ENCODE assay signal across 28 cellular contexts in genomic region chr3:176570992-176571391, GRCh38.
"Had no signal": no experiment of that assay in that cellular context is flagged by ENCODE, and none has a peak within 500 bp of the region (broad histone marks: within the 10 kb centered on the region; RNA-seq: fewer than 3 reads in every experiment).

No MANE protein-coding gene starts in this region.

- H3K4me3 ChIP-seq: stomach, suprapubic skin, testis, thoracic aorta, thyroid gland, tibial artery, tibial nerve, transverse colon, upper lobe of left lung, upper lobe of right lung, uterus, vagina had no signal

- H3K27me3 Mint-ChIP-seq: stimulated activated memory B cell treated with anti-CD40 and anti-IgM and Interleukin-4, amounts not matched to agents 10 μg/mL and 1 μg/mL and 100 μg/mL, for 72 hours; stimulated activated naive B cell treated with anti-CD40 and anti-IgM and Interleukin-4, amounts not matched to agents 10 μg/mL and 1 μg/mL and 100 μg/mL, for 72 hours; stimulated activated naive CD8-positive, alpha-beta T cell treated with anti-CD3 and anti-CD28 coated beads, Interleukin-15, amount 100 ng/mL, for 72 hours; stimulated activated naive CD8-positive, alpha-beta T cell treated with anti-CD3 and anti-CD28 coated beads, Interleukin-15, Interleukin-2, amounts not matched to agents 100 ng/mL and 50 ng/mL, for 24 hours; type B pancreatic cell had no signal

- DNase-seq: stimulated activated CD4-positive, alpha-beta T cell treated with anti-CD3 and anti-CD28 coated beads, Interleukin-2, amount 100 ng/mL, for 48 hours; stimulated activated CD4-positive, alpha-beta T cell treated with anti-CD3 and anti-CD28 coated beads, Interleukin-4, amount 100 ng/mL, for 1 hour; stimulated activated CD4-positive, alpha-beta T cell treated with anti-CD3 and anti-CD28 coated beads, Interleukin-4, amount 100 ng/mL, for 24 hours; stimulated activated CD4-positive, alpha-beta T cell treated with anti-CD3 and anti-CD28 coated beads, Interleukin-4, amount 100 ng/mL, for 4 hours; stimulated activated CD8-positive, alpha-beta memory T cell treated with anti-CD3 and anti-CD28 coated beads, Interleukin-4, amount 100 ng/mL, for 48 hours; stimulated activated naive B cell treated with anti-CD40 and anti-IgM and Interleukin-4, amounts not matched to agents 10 μg/mL and 1 μg/mL and 100 μg/mL, for 72 hours; stimulated activated naive CD4-positive, alpha-beta T cell; stimulated activated naive CD4-positive, alpha-beta T cell treated with Interleukin-2 at 50 U/mL for 16 hours; stimulated activated naive CD8-positive, alpha-beta T cell treated with anti-CD3 and anti-CD28 coated beads, Interleukin-15, amount 100 ng/mL, for 72 hours; stimulated activated naive CD8-positive, alpha-beta T cell treated with anti-CD3 and anti-CD28 coated beads, Interleukin-15, Interleukin-2, amounts not matched to agents 100 U/mL and 50 U/mL, for 24 hours; stomach; substantia nigra; testis; thyroid gland; tibial artery; transverse colon; trophoblast cell; upper lobe of left lung; upper lobe of right lung; uterus had no signal

- H3K36me3 ChIP-seq: stomach, suprapubic skin, thoracic aorta, thyroid gland, tibial artery, tibial nerve, transverse colon, upper lobe of left lung, upper lobe of right lung, uterus, vagina had no signal

- H3K27ac ChIP-seq: stomach, suprapubic skin, testis, thoracic aorta, thyroid gland, tibial artery, tibial nerve, transverse colon, upper lobe of left lung, upper lobe of right lung, uterus, vagina had no signal

- H3K27me3 ChIP-seq: stomach, suprapubic skin, testis, thyroid gland, tibial artery, tibial nerve, transverse colon, upper lobe of left lung, upper lobe of right lung, uterus, vagina had no signal

- ATAC-seq: stimulated activated effector memory CD8-positive, alpha-beta T cell treated with anti-CD3 and anti-CD28 coated beads, Interleukin-12 subunit alpha, Interleukin-12 subunit beta, amount 100 ng/mL, for 72 hours; stimulated activated memory B cell treated with anti-CD40 and anti-IgM and Interleukin-4, amounts not matched to agents 10 μg/mL and 1 μg/mL and 100 μg/mL, for 72 hours; stimulated activated naive B cell treated with anti-CD40 and anti-IgM and Interleukin-4, amounts not matched to agents 10 μg/mL and 1 μg/mL and 100 μg/mL, for 72 hours; stimulated activated naive CD8-positive, alpha-beta T cell treated with anti-CD3 and anti-CD28 coated beads, Interleukin-15, amount 100 ng/mL, for 72 hours; stimulated activated naive CD8-positive, alpha-beta T cell treated with anti-CD3 and anti-CD28 coated beads, Interleukin-15, Interleukin-2, amounts not matched to agents 100 U/mL and 50 U/mL, for 24 hours; upper lobe of right lung had no signal

- H3K9me3 ChIP-seq: stomach, suprapubic skin, testis, thoracic aorta, thyroid gland, tibial artery, tibial nerve, transverse colon, upper lobe of left lung, upper lobe of right lung, uterus, vagina had no signal

- H3K4me3 Mint-ChIP-seq: stimulated activated effector memory CD8-positive, alpha-beta T cell treated with anti-CD3 and anti-CD28 coated beads, Interleukin-12 subunit alpha, Interleukin-12 subunit beta, amount 100 ng/mL, for 72 hours; stimulated activated memory B cell treated with anti-CD40 and anti-IgM and Interleukin-4, amounts not matched to agents 10 μg/mL and 1 μg/mL and 100 μg/mL, for 72 hours; stimulated activated naive B cell treated with anti-CD40 and anti-IgM and Interleukin-4, amounts not matched to agents 10 μg/mL and 1 μg/mL and 100 μg/mL, for 72 hours; stimulated activated naive CD8-positive, alpha-beta T cell treated with anti-CD3 and anti-CD28 coated beads, Interleukin-15, amount 100 ng/mL, for 72 hours; stimulated activated naive CD8-positive, alpha-beta T cell treated with anti-CD3 and anti-CD28 coated beads, Interleukin-15, Interleukin-2, amounts not matched to agents 100 ng/mL and 50 ng/mL, for 24 hours; type B pancreatic cell had no signal

- H3K36me3 Mint-ChIP-seq: stimulated activated effector memory CD8-positive, alpha-beta T cell treated with anti-CD3 and anti-CD28 coated beads, Interleukin-12 subunit alpha, Interleukin-12 subunit beta, amount 100 ng/mL, for 72 hours; stimulated activated memory B cell treated with anti-CD40 and anti-IgM and Interleukin-4, amounts not matched to agents 10 μg/mL and 1 μg/mL and 100 μg/mL, for 72 hours; stimulated activated naive B cell treated with anti-CD40 and anti-IgM and Interleukin-4, amounts not matched to agents 10 μg/mL and 1 μg/mL and 100 μg/mL, for 72 hours; type B pancreatic cell had no signal

- H3K9me3 Mint-ChIP-seq: stimulated activated effector memory CD8-positive, alpha-beta T cell treated with anti-CD3 and anti-CD28 coated beads, Interleukin-12 subunit alpha, Interleukin-12 subunit beta, amount 100 ng/mL, for 72 hours; stimulated activated memory B cell treated with anti-CD40 and anti-IgM and Interleukin-4, amounts not matched to agents 10 μg/mL and 1 μg/mL and 100 μg/mL, for 72 hours; stimulated activated naive B cell treated with anti-CD40 and anti-IgM and Interleukin-4, amounts not matched to agents 10 μg/mL and 1 μg/mL and 100 μg/mL, for 72 hours; stimulated activated naive CD8-positive, alpha-beta T cell treated with anti-CD3 and anti-CD28 coated beads, Interleukin-15, amount 100 ng/mL, for 72 hours had no signal

- H3K4me1 ChIP-seq: stomach, suprapubic skin, testis, thyroid gland, tibial artery, tibial nerve, transverse colon, upper lobe of left lung, upper lobe of right lung, uterus, vagina had no signal

- H3K27ac Mint-ChIP-seq: stimulated activated effector memory CD8-positive, alpha-beta T cell treated with anti-CD3 and anti-CD28 coated beads, Interleukin-12 subunit alpha, Interleukin-12 subunit beta, amount 100 ng/mL, for 72 hours; stimulated activated memory B cell treated with anti-CD40 and anti-IgM and Interleukin-4, amounts not matched to agents 10 μg/mL and 1 μg/mL and 100 μg/mL, for 72 hours; stimulated activated naive B cell treated with anti-CD40 and anti-IgM and Interleukin-4, amounts not matched to agents 10 μg/mL and 1 μg/mL and 100 μg/mL, for 72 hours; stimulated activated naive CD8-positive, alpha-beta T cell treated with anti-CD3 and anti-CD28 coated beads, Interleukin-15, amount 100 ng/mL, for 72 hours; stimulated activated naive CD8-positive, alpha-beta T cell treated with anti-CD3 and anti-CD28 coated beads, Interleukin-15, Interleukin-2, amounts not matched to agents 100 ng/mL and 50 ng/mL, for 24 hours; type B pancreatic cell had no signal

- H3K4me1 Mint-ChIP-seq: stimulated activated effector memory CD8-positive, alpha-beta T cell treated with anti-CD3 and anti-CD28 coated beads, Interleukin-12 subunit alpha, Interleukin-12 subunit beta, amount 100 ng/mL, for 72 hours; stimulated activated memory B cell treated with anti-CD40 and anti-IgM and Interleukin-4, amounts not matched to agents 10 μg/mL and 1 μg/mL and 100 μg/mL, for 72 hours; stimulated activated naive B cell treated with anti-CD40 and anti-IgM and Interleukin-4, amounts not matched to agents 10 μg/mL and 1 μg/mL and 100 μg/mL, for 72 hours; stimulated activated naive CD8-positive, alpha-beta T cell treated with anti-CD3 and anti-CD28 coated beads, Interleukin-15, amount 100 ng/mL, for 72 hours had no signal
